In genomic region chr10:92758594-92758993, GRCh38 we compare ENCODE assay signal across 14 cellular contexts.
"Had no signal": no experiment of that assay in that cellular context is flagged by ENCODE, and none has a peak within 500 bp of the region (broad histone marks: within the 10 kb centered on the region; RNA-seq: fewer than 3 reads in every experiment).

No MANE protein-coding gene starts in this region.

- ATAC-seq: activated CD8-positive, alpha-beta T cell treated with anti-CD3 and anti-CD28 coated beads, Interleukin-2, amount 10 ng/mL, durations not matched to agents 7 days and 5 days; activated naive CD4-positive, alpha-beta T cell treated with anti-CD3 and anti-CD28 coated beads, Interleukin-2, amount 50 U/mL, for 72 hours had no signal

- DNase-seq: activated B cell treated with CpG ODN at 0.5 μM for 24 hours; activated CD4-positive, alpha-beta T cell treated with anti-CD3 and anti-CD28 coated beads, Interleukin-2, amount 10 ng/mL, durations not matched to agents 24 days and 14 days; activated CD8-positive, alpha-beta memory T cell treated with anti-CD3 and anti-CD28 coated beads, Interleukin-2, amount 50 U/mL, for 4 hours; activated CD8-positive, alpha-beta T cell treated with anti-CD3 and anti-CD28 coated beads, Interleukin-2, amount 10 ng/mL, durations not matched to agents 7 days and 5 days; activated effector memory CD4-positive, alpha-beta T cell treated with anti-CD3 and anti-CD28 coated beads, Interleukin-2, amount 50 U/mL, for 16 hours; activated T-cell treated with anti-CD3 and anti-CD28 coated beads, Interleukin-2, amount 50 U/mL, for 48 hours; left ventricle myocardium superior; nephron progenitor cell; right cardiac atrium; T-helper 2 cell; thyroid gland; uterus had no signal

- H3K27me3 ChIP-seq: cardiac muscle cell, thyroid gland, uterus had no signal

- H3K4me3 ChIP-seq: cardiac muscle cell, thyroid gland, uterus had no signal

- H3K36me3 ChIP-seq: cardiac muscle cell, thyroid gland, uterus had no signal

- H3K9me3 ChIP-seq: thyroid gland, uterus had no signal

- H3K4me1 ChIP-seq: uterus had no signal
